1 cellular context compared by ENCODE assay signal in the genomic region with DNA sequence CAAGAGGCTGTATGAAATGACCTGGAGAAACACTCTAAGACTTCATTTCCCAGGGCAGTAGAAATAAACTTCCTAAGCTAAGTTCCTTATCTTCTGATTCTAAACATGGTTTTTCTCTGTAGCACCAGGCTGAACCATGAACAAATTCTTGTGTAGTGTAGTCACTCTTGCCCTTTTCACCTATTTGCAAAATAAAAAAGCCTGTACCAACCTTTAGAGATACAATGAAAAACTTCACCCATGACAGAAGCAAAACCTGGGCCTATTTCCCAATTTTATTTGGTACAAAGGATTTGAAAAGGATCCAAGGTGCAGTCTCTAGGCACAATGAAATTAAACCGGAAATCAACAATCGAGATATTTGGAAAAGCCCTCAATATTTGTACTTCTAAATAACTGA.
TF ChIP-seq lines count a peak whose summit lies in the region.

No MANE protein-coding gene starts in this region.

TF ChIP-seq in HepG2, 621 proteins besides CTCF, POLR2A, EP300 and RAD21:
- TF ChIP-seq RARG (CRISPR knock-in tag; IDR thresholded peaks at IDR 0.05; ENCODE audit: low read depth) (no peak), ZKSCAN5 (CRISPR knock-in tag; IDR thresholded peaks at IDR 0.05) (no peak), SAP130 (CRISPR knock-in tag; IDR thresholded peaks at IDR 0.05; ENCODE audit: low read depth) (0 out of 2 replicates have a peak, but pooled peaks have one; percentile 8), NR2F1 (CRISPR knock-in tag; IDR thresholded peaks at IDR 0.05) (0 out of 4 replicates have a peak, but pooled peaks of 1 of the 2 experiments have one; percentile 18)
